In genomic region chr14:52325632-52326031, GRCh38 we compare ENCODE assay signal across 16 cellular contexts. TPM values are rescaled to one million over a fixed set of nuclear protein-coding genes. Genes with fewer than 3 reads are reported as not detected.
DNase-seq lines count a peak whose midpoint lies in the region; ATAC-seq and TF ChIP-seq lines count a peak whose summit lies in the region.
"Had no signal": no experiment of that assay in that cellular context is flagged by ENCODE, and none has a peak within 500 bp of the region (broad histone marks: within the 10 kb centered on the region; RNA-seq: fewer than 3 reads in every experiment).

No MANE protein-coding gene starts in this region.

- H3K9me3 ChIP-seq in neutrophil, result no peaks in the 10 kb centered on the region
- H3K9me3 ChIP-seq in BE2C, result no peaks in the 10 kb centered on the region; the same call in 1 of the 2 replicates

- peaks cover 24% of the 10 kb centered on the region for H3K9me3 Mint-ChIP-seq in T-helper 2 cell treated with Interferon-gamma antibody and Interleukin-4, amounts not matched to agents 5 μg/mL and 100 μg/mL, for 36 hours
- peaks cover 20% of the 10 kb centered on the region for H3K9me3 Mint-ChIP-seq in activated naive CD8-positive, alpha-beta T cell treated with anti-CD3 and anti-CD28 coated beads, Interleukin-2, amount 50 U/mL, for 24 hours

- DNase-seq in T-helper 2 cell treated with Interferon-gamma antibody and Interleukin-4, amounts not matched to agents 5 μg/mL and 100 μg/mL, for 36 hours (ENCODE audit: low spot score), result no peak
- DNase-seq in T-helper 2 cell (no peak), LNCaP clone FGC (ENCODE audit: low read depth) (peak; percentile 81), BE2C (no peak), UCSD-AML1 (lab: John Stamatoyannopoulos, UW; ENCODE audit: unreplicated experiment) (no peak), H7 (no peak)
- no peak for DNase-seq in activated naive CD8-positive, alpha-beta T cell treated with anti-CD3 and anti-CD28 coated beads, Interleukin-2, amount 50 U/mL, for 24 hours
- DNase-seq: NCI-H1048, NCI-H2171 treated with DMSO at 0.1 percent for 48 hours, retina, SJCRH30 had no signal

- H3K27ac Mint-ChIP-seq in T-helper 2 cell treated with Interferon-gamma antibody and Interleukin-4, amounts not matched to agents 5 μg/mL and 100 μg/mL, for 36 hours, result peak overlapping the region; percentile 71
- peak overlapping the region; percentile 79 for H3K27ac Mint-ChIP-seq in activated naive CD8-positive, alpha-beta T cell treated with anti-CD3 and anti-CD28 coated beads, Interleukin-2, amount 50 U/mL, for 24 hours
- H3K27ac Mint-ChIP-seq: brain had no signal

- peaks cover 82% of the 10 kb centered on the region for H3K4me1 Mint-ChIP-seq in T-helper 2 cell treated with Interferon-gamma antibody and Interleukin-4, amounts not matched to agents 5 μg/mL and 100 μg/mL, for 36 hours (ENCODE audit: low read depth)
- H3K4me1 Mint-ChIP-seq in activated naive CD8-positive, alpha-beta T cell treated with anti-CD3 and anti-CD28 coated beads, Interleukin-2, amount 50 U/mL, for 24 hours, result peaks cover 76% of the 10 kb centered on the region
- H3K4me1 Mint-ChIP-seq: brain had no signal

- peak overlapping the region; percentile 70 for H3K27ac ChIP-seq in neutrophil
- H3K27ac ChIP-seq: SJCRH30 had no signal

- H3K36me3 Mint-ChIP-seq in T-helper 2 cell treated with Interferon-gamma antibody and Interleukin-4, amounts not matched to agents 5 μg/mL and 100 μg/mL, for 36 hours (ENCODE audit: low read depth), result peaks cover 94% of the 10 kb centered on the region
- H3K36me3 Mint-ChIP-seq in activated naive CD8-positive, alpha-beta T cell treated with anti-CD3 and anti-CD28 coated beads, Interleukin-2, amount 50 U/mL, for 24 hours (ENCODE audit: low read depth), result peaks cover 65% of the 10 kb centered on the region
- H3K36me3 Mint-ChIP-seq: brain had no signal

- no peak for TF ChIP-seq CTCF in LNCaP clone FGC (IDR thresholded peaks at IDR 0.05; ENCODE audit: control insufficient read depth, extremely low read depth, insufficient read depth)
- no peak for TF ChIP-seq CTCF in neutrophil (IDR thresholded peaks at IDR 0.05)
- no peak for TF ChIP-seq CTCF in BE2C (IDR thresholded peaks at IDR 0.05; ENCODE audit: low read depth, low read length)

- H3K4me1 ChIP-seq in neutrophil (ENCODE audit: control insufficient read depth in 1 of 2, insufficient read depth in 1 of 2, low read depth in 1 of 2, low read length in 1 of 2) (peaks cover 16 to 18% of the 10 kb centered on the region in 2 experiments), BE2C (peaks cover 9% of the 10 kb centered on the region)
- H3K4me1 ChIP-seq: SJCRH30 had no signal

- peak overlapping the region; percentile 53 for H3K4me3 Mint-ChIP-seq in T-helper 2 cell treated with Interferon-gamma antibody and Interleukin-4, amounts not matched to agents 5 μg/mL and 100 μg/mL, for 36 hours
- H3K4me3 Mint-ChIP-seq in activated naive CD8-positive, alpha-beta T cell treated with anti-CD3 and anti-CD28 coated beads, Interleukin-2, amount 50 U/mL, for 24 hours, result peak overlapping the region; percentile 3
- H3K4me3 Mint-ChIP-seq: brain had no signal

- no peaks in the 10 kb centered on the region for H3K27me3 ChIP-seq in neutrophil
- no peaks in the 10 kb centered on the region for H3K27me3 ChIP-seq in BE2C
- H3K27me3 ChIP-seq in H7 (ENCODE audit: control insufficient read depth, insufficient read depth, low read length), result no peaks in the 10 kb centered on the region
- H3K27me3 ChIP-seq: SJCRH30 had no signal

- no peak overlapping the region for H3K4me3 ChIP-seq in LNCaP clone FGC (ENCODE audit: low read depth, low read length)
- no peak overlapping the region for H3K4me3 ChIP-seq in neutrophil (ENCODE audit: low read depth in 1 of 2, low read length in 1 of 2)
- H3K4me3 ChIP-seq in BE2C (ENCODE audit: low read depth, low read length), result no peak overlapping the region
- no peak overlapping the region for H3K4me3 ChIP-seq in H7 (ENCODE audit: insufficient read depth, low read depth, low read length)
- H3K4me3 ChIP-seq: lung, SJCRH30 had no signal

- H3K36me3 ChIP-seq in neutrophil (peaks cover 26% of the 10 kb centered on the region), BE2C (peaks cover 71% of the 10 kb centered on the region), H7 (replicated peaks; ENCODE audit: control insufficient read depth, insufficient read depth, low read length) (no peaks in the 10 kb centered on the region)
- H3K36me3 ChIP-seq: SJCRH30 had no signal

- ATAC-seq in activated naive CD8-positive, alpha-beta T cell treated with anti-CD3 and anti-CD28 coated beads, Interleukin-2, amount 50 U/mL, for 24 hours, result no peak

- H3K27me3 Mint-ChIP-seq in T-helper 2 cell treated with Interferon-gamma antibody and Interleukin-4, amounts not matched to agents 5 μg/mL and 100 μg/mL, for 36 hours (ENCODE audit: low read depth), result no peaks in the 10 kb centered on the region
- H3K27me3 Mint-ChIP-seq in activated naive CD8-positive, alpha-beta T cell treated with anti-CD3 and anti-CD28 coated beads, Interleukin-2, amount 50 U/mL, for 24 hours, result no peaks in the 10 kb centered on the region

RNA-seq across cellular contexts. Expression of gene PTGER2, which starts 11.5 kb away (rescaled TPM):
- polyA plus RNA-seq in BE2C (2012; ENCODE audit: insufficient read depth, insufficient read length, low read depth), result 135 TPM
- total RNA-seq in H7 (2014; rRNA removed; shearing (Covaris generic)), result 0.24 and 1.9 TPM in 2 replicates
- polyA plus RNA-seq: neural cell had no signal

RNA-seq across cellular contexts. Expression of gene PTGDR, which starts 58.1 kb away (rescaled TPM):
- not detected for polyA plus RNA-seq in BE2C (2012; ENCODE audit: insufficient read depth, insufficient read length, low read depth)
- not detected in 2 replicates for total RNA-seq in H7 (2014; rRNA removed; shearing (Covaris generic))
- total RNA-seq: fibroblast of villous mesenchyme, SJCRH30 had no signal
